Comparison of ENCODE assay signal across 1 cellular context in the genomic region with DNA sequence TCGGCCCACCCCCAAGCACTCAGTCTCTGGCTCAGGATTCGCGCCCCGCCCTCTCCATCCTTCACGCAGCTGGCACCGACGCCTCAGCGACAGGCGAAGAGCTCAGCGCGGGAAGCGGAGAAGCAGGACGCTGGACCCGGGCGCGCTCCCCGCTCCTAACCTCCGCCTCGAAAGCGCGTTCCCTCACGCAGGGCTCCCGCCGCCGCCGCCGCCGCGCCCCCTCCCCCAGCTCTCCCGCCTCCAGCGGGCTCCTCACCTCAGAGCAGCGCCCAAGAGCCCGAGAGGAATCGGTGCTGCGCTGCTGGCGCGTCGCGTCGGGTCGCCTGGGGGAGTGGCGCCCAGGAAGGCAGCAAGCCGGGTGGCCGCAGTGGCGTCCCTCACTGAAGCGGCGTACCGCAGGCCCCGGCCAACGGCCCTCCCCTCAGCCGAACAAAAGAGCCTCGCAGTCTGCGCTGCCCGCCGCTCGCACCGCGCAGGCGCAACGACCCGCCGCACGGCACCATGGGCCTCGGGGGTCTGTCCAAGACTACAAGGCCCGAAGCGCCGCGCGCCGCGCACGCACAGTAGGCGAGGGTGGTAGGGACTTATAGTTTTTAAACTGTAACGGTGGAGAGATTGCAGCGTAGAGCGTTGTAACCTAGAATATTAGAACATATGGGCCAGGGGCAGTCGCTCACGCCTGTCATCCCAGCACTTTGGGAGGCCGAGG.
A peak's percentile ranks its signal among the peaks of the same experiment; 100 is the strongest.
TF ChIP-seq lines count a peak whose summit lies in the region.

Gene CBX1, minus strand, starts transcription at position 467 of the 709 bp plus-strand sequence. CDS start 24,474 bp downstream, outside the sequence.

TF ChIP-seq in HEK293, 187 proteins besides CTCF, POLR2A, EP300 and RAD21 (continued from another document and continues in another):
- TF ChIP-seq ZNF18 (tag by site-specific recombination; IDR thresholded peaks at IDR 0.05) (no peak), ZNF580 (tag by site-specific recombination; IDR thresholded peaks at IDR 0.05) (peak; percentile 29; the same call in 1 of the 2 replicates), OSR2 (tag by site-specific recombination; IDR thresholded peaks at IDR 0.05) (no peak), ZSCAN30 (tag by site-specific recombination; IDR thresholded peaks at IDR 0.05) (peak; percentile 91), ZNF473 (tag by site-specific recombination; IDR thresholded peaks at IDR 0.05) (no peak), ZNF585B (tag by site-specific recombination; IDR thresholded peaks at IDR 0.05) (no peak), ZNF341 (tag by site-specific recombination; IDR thresholded peaks at IDR 0.05; ENCODE audit: low read depth) (peak; percentile 30; the same call in 1 of the 2 replicates), AEBP2 (tag by site-specific recombination; IDR thresholded peaks at IDR 0.05; ENCODE audit: borderline replicate concordance) (no peak), ZNF747 (tag by site-specific recombination; IDR thresholded peaks at IDR 0.05) (no peak), TCF7L2 (IDR thresholded peaks at IDR 0.05; ENCODE audit: borderline replicate concordance, low read depth, low read length) (no peak), ZNF837 (tag by site-specific recombination; IDR thresholded peaks at IDR 0.05) (no peak), KLF17 (tag by site-specific recombination; IDR thresholded peaks at IDR 0.05) (peak; percentile 55), ZFP37 (tag by site-specific recombination; IDR thresholded peaks at IDR 0.05) (0 out of 2 replicates have a peak, but pooled peaks have one; percentile 14), ZNF133 (tag by site-specific recombination; IDR thresholded peaks at IDR 0.05) (0 out of 2 replicates have a peak, but pooled peaks have one; percentile 23), ZNF426 (tag by site-specific recombination; IDR thresholded peaks at IDR 0.05) (no peak), HOXA7 (CRISPR knock-in tag; IDR thresholded peaks at IDR 0.05; ENCODE audit: borderline replicate concordance) (no peak), ZNF654 (tag by site-specific recombination; IDR thresholded peaks at IDR 0.05; ENCODE audit: low read depth) (no peak), ZNF391 (tag by site-specific recombination; IDR thresholded peaks at IDR 0.05; ENCODE audit: borderline replicate concordance, low read depth) (no peak), ZBTB17 (tag by site-specific recombination; IDR thresholded peaks at IDR 0.05) (peak; percentile 73), YY2 (tag by site-specific recombination; IDR thresholded peaks at IDR 0.05) (no peak), RBAK (tag by site-specific recombination; IDR thresholded peaks at IDR 0.05) (no peak), SALL2 (tag by site-specific recombination; IDR thresholded peaks at IDR 0.05; ENCODE audit: borderline replicate concordance) (no peak), ZNF211 (tag by site-specific recombination; IDR thresholded peaks at IDR 0.05; ENCODE audit: low read depth) (no peak), ZNF48 (tag by site-specific recombination; IDR thresholded peaks at IDR 0.05) (no peak), ZNF830 (tag by site-specific recombination; IDR thresholded peaks at IDR 0.05; ENCODE audit: low read depth) (no peak), HOXC10 (CRISPR knock-in tag; IDR thresholded peaks at IDR 0.05) (no peak), ZNF404 (tag by site-specific recombination; IDR thresholded peaks at IDR 0.05) (no peak), ZNF548 (tag by site-specific recombination; IDR thresholded peaks at IDR 0.05) (no peak; the same call in 1 of the 2 replicates), ZNF184 (tag by site-specific recombination; IDR thresholded peaks at IDR 0.05) (no peak)
- TF ChIP-seq, protein P1, sequence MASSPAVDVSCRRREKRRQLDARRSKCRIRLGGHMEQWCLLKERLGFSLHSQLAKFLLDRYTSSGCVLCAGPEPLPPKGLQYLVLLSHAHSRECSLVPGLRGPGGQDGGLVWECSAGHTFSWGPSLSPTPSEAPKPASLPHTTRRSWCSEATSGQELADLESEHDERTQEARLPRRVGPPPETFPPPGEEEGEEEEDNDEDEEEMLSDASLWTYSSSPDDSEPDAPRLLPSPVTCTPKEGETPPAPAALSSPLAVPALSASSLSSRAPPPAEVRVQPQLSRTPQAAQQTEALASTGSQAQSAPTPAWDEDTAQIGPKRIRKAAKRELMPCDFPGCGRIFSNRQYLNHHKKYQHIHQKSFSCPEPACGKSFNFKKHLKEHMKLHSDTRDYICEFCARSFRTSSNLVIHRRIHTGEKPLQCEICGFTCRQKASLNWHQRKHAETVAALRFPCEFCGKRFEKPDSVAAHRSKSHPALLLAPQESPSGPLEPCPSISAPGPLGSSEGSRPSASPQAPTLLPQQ (tag by site-specific recombination; IDR thresholded peaks at IDR 0.05) = peak; percentile 39
- TF ChIP-seq, protein P2, sequence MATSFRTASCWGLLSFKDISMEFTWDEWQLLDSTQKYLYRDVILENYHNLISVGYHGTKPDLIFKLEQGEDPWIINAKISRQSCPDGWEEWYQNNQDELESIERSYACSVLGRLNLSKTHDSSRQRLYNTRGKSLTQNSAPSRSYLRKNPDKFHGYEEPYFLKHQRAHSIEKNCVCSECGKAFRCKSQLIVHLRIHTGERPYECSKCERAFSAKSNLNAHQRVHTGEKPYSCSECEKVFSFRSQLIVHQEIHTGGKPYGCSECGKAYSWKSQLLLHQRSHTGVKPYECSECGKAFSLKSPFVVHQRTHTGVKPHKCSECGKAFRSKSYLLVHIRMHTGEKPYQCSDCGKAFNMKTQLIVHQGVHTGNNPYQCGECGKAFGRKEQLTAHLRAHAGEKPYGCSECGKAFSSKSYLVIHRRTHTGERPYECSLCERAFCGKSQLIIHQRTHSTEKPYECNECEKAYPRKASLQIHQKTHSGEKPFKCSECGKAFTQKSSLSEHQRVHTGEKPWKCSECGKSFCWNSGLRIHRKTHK (tag by site-specific recombination; IDR thresholded peaks at IDR 0.05) = no peak
- TF ChIP-seq, protein P3, sequence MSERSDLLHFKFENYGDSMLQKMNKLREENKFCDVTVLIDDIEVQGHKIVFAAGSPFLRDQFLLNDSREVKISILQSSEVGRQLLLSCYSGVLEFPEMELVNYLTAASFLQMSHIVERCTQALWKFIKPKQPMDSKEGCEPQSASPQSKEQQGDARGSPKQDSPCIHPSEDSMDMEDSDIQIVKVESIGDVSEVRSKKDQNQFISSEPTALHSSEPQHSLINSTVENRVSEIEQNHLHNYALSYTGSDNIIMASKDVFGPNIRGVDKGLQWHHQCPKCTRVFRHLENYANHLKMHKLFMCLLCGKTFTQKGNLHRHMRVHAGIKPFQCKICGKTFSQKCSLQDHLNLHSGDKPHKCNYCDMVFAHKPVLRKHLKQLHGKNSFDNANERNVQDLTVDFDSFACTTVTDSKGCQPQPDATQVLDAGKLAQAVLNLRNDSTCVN (tag by site-specific recombination; optimal IDR thresholded peaks at IDR 0.05) = peak; percentile 99
- TF ChIP-seq, protein P4, sequence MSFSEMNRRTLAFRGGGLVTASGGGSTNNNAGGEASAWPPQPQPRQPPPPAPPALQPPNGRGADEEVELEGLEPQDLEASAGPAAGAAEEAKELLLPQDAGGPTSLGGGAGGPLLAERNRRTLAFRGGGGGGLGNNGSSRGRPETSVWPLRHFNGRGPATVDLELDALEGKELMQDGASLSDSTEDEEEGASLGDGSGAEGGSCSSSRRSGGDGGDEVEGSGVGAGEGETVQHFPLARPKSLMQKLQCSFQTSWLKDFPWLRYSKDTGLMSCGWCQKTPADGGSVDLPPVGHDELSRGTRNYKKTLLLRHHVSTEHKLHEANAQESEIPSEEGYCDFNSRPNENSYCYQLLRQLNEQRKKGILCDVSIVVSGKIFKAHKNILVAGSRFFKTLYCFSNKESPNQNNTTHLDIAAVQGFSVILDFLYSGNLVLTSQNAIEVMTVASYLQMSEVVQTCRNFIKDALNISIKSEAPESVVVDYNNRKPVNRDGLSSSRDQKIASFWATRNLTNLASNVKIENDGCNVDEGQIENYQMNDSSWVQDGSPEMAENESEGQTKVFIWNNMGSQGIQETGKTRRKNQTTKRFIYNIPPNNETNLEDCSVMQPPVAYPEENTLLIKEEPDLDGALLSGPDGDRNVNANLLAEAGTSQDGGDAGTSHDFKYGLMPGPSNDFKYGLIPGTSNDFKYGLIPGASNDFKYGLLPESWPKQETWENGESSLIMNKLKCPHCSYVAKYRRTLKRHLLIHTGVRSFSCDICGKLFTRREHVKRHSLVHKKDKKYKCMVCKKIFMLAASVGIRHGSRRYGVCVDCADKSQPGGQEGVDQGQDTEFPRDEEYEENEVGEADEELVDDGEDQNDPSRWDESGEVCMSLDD (tag by site-specific recombination; IDR thresholded peaks at IDR 0.05) = peak; percentile 70
- TF ChIP-seq, protein P5, sequence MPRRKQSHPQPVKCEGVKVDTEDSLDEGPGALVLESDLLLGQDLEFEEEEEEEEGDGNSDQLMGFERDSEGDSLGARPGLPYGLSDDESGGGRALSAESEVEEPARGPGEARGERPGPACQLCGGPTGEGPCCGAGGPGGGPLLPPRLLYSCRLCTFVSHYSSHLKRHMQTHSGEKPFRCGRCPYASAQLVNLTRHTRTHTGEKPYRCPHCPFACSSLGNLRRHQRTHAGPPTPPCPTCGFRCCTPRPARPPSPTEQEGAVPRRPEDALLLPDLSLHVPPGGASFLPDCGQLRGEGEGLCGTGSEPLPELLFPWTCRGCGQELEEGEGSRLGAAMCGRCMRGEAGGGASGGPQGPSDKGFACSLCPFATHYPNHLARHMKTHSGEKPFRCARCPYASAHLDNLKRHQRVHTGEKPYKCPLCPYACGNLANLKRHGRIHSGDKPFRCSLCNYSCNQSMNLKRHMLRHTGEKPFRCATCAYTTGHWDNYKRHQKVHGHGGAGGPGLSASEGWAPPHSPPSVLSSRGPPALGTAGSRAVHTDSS (tag by site-specific recombination; IDR thresholded peaks at IDR 0.05) = no peak
- TF ChIP-seq, protein P6, sequence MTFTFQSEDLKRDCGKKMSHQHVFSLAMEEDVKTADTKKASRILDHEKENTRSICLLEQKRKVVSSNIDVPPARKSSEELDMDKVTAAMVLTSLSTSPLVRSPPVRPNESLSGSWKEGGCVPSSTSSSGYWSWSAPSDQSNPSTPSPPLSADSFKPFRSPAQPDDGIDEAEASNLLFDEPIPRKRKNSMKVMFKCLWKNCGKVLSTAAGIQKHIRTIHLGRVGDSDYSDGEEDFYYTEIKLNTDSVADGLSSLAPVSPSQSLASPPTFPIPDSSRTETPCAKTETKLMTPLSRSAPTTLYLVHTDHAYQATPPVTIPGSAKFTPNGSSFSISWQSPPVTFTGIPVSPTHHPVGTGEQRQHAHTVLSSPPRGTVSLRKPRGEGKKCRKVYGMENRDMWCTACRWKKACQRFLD (tag by site-specific recombination; IDR thresholded peaks at IDR 0.05) = no peak
